In genomic region chr1:212586429-212587303, GRCh38 we compare ENCODE assay signal across 15 cellular contexts. TPM values are rescaled to one million over a fixed set of nuclear protein-coding genes. Genes with fewer than 3 reads are reported as not detected.
DNase-seq lines count a peak whose midpoint lies in the region; ATAC-seq, FAIRE-seq and TF ChIP-seq lines count a peak whose summit lies in the region.
"Had no signal": no experiment of that assay in that cellular context is flagged by ENCODE, and none has a peak within 500 bp of the region (broad histone marks: within the 10 kb centered on the region; RNA-seq: fewer than 3 reads in every experiment).

No MANE protein-coding gene starts in this region.

- H3K79me2 ChIP-seq in astrocyte (ENCODE audit: insufficient read depth, low read length) (no peaks in the 10 kb centered on the region), PC-9 (ENCODE audit: low read depth) (no peaks in the 10 kb centered on the region)

- TF ChIP-seq CTCF in astrocyte (IDR thresholded peaks at IDR 0.05; ENCODE audit: insufficient read depth, low read depth, low read length) (no peak), PC-9 (conservative IDR thresholded peaks at IDR 0.05) (no peak), mucosa of descending colon (IDR thresholded peaks at IDR 0.05) (no peak)

- H3K9me2 ChIP-seq in PC-9 (ENCODE audit: insufficient read depth), result no peaks in the 10 kb centered on the region

- H3K4me1 Mint-ChIP-seq in astrocyte (ENCODE audit: low read depth, unreplicated experiment), result peaks cover 19% of the 10 kb centered on the region

- DNase-seq in astrocyte (ENCODE audit: low read depth), result no peak
- DNase-seq in NCI-H2107 treated with DMSO at 0.1 percent for 48 hours (lab: John Stamatoyannopoulos, UW; ENCODE audit: unreplicated experiment), result no peak
- DNase-seq in PC-9, result no peak
- DNase-seq in mucosa of descending colon, result no peak
- no peak for DNase-seq in T-helper 2 cell
- DNase-seq: activated CD4-positive, alpha-beta memory T cell treated with anti-CD3 and anti-CD28 coated beads for 36 hours; Calu3; HCEC 1CT; NCI-H1436 treated with DMSO at 0.1 percent for 48 hours; nucleus accumbens had no signal

- CTCF ChIA-PET in PC-9 (lab: Charles Lee), result interaction anchor here (0.6 to 0.7 kb wide), 2 partner anchors 23 to 179 kb away, joined by 4 to 5 read pairs; no protein-coding TSS in a partner anchor

- H2AFZ ChIP-seq in astrocyte (ENCODE audit: low read depth, low read length) (no peak overlapping the region), PC-9 (no peak overlapping the region)

- H3K9me3 Mint-ChIP-seq in astrocyte (ENCODE audit: unreplicated experiment), result peaks cover 4% of the 10 kb centered on the region
- H3K9me3 Mint-ChIP-seq: activated CD4-positive, alpha-beta memory T cell treated with anti-CD3 and anti-CD28 coated beads for 36 hours had no signal

- H3K27me3 ChIP-seq in astrocyte (ENCODE audit: insufficient read depth, low read length) (peaks cover 4% of the 10 kb centered on the region), PC-9 (ENCODE audit: insufficient read depth, low read depth) (no peaks in the 10 kb centered on the region)
- H3K27me3 ChIP-seq: SJSA1 had no signal

- peak overlapping the region; percentile 28 for H3K9ac ChIP-seq in astrocyte (ENCODE audit: low read length)

- no peaks in the 10 kb centered on the region for H3K36me3 Mint-ChIP-seq in astrocyte (ENCODE audit: low read depth, unreplicated experiment)
- H3K36me3 Mint-ChIP-seq: activated CD4-positive, alpha-beta memory T cell treated with anti-CD3 and anti-CD28 coated beads for 36 hours had no signal

- H3F3A ChIP-seq in PC-9 (ENCODE audit: insufficient read depth, low read depth), result no peaks in the 10 kb centered on the region

- POLR2A ChIA-PET in PC-9 (lab: Charles Lee; ENCODE audit: unreplicated experiment), result no interaction called here

- H3K9me3 ChIP-seq in astrocyte (ENCODE audit: insufficient read depth, low read depth, low read length) (no peaks in the 10 kb centered on the region), PC-9 (ENCODE audit: insufficient read depth, low read depth) (no peaks in the 10 kb centered on the region), mucosa of descending colon (no peaks in the 10 kb centered on the region)
- H3K9me3 ChIP-seq: ascending aorta, SJSA1 had no signal

- no peak for FAIRE-seq in astrocyte (lab: Jason Lieb, UNC)

- H3K4me2 ChIP-seq in astrocyte (ENCODE audit: low read length) (no peak overlapping the region), PC-9 (no peak overlapping the region)

- peak overlapping the region; percentile 10 for H3K27ac ChIP-seq in astrocyte (ENCODE audit: low read depth, low read length)
- no peak overlapping the region for H3K27ac ChIP-seq in PC-9
- H3K27ac ChIP-seq: ascending aorta, SJSA1 had no signal

- no peak overlapping the region for H3K4me3 ChIP-seq in astrocyte (ENCODE audit: insufficient read depth, low read depth, low read length)
- no peak overlapping the region for H3K4me3 ChIP-seq in PC-9
- no peak overlapping the region for H3K4me3 ChIP-seq in mucosa of descending colon
- H3K4me3 ChIP-seq: ascending aorta, SJSA1 had no signal

- H3K36me3 ChIP-seq in astrocyte (ENCODE audit: insufficient read depth, low read length) (no peaks in the 10 kb centered on the region), PC-9 (ENCODE audit: low read depth) (no peaks in the 10 kb centered on the region), mucosa of descending colon (ENCODE audit: low read depth) (no peaks in the 10 kb centered on the region)
- H3K36me3 ChIP-seq: ascending aorta, SJSA1 had no signal

- H3K4me1 ChIP-seq in astrocyte (ENCODE audit: insufficient read depth, low read length), result peaks cover 5% of the 10 kb centered on the region
- H3K4me1 ChIP-seq in PC-9 (replicated peaks; ENCODE audit: insufficient read depth), result no peaks in the 10 kb centered on the region
- no peaks in the 10 kb centered on the region for H3K4me1 ChIP-seq in mucosa of descending colon (ENCODE audit: low read depth)
- H3K4me1 ChIP-seq: ascending aorta, SJSA1 had no signal

- BruUV-seq in PC-9 (replicated peaks; lab: Mats Ljungman, UMichigan), result no TSS peak

- H4K20me1 ChIP-seq in astrocyte (ENCODE audit: insufficient read depth, low read length) (no peaks in the 10 kb centered on the region), PC-9 (ENCODE audit: insufficient read depth) (no peaks in the 10 kb centered on the region)

- peak; percentile 98 for ATAC-seq in GM18511 (IDR thresholded peaks at IDR 0.05; ENCODE audit: unreplicated experiment)
- ATAC-seq in GM21423 (IDR thresholded peaks at IDR 0.05; ENCODE audit: unreplicated experiment), result peak; percentile 93
- ATAC-seq in HG03064 (IDR thresholded peaks at IDR 0.05; ENCODE audit: low read depth, unreplicated experiment), result peak; percentile 91
- ATAC-seq in mucosa of descending colon, result no peak

- no peak overlapping the region for H3K4me3 Mint-ChIP-seq in astrocyte (ENCODE audit: unreplicated experiment)
- H3K4me3 Mint-ChIP-seq: activated CD4-positive, alpha-beta memory T cell treated with anti-CD3 and anti-CD28 coated beads for 36 hours had no signal

- H3K27me3 Mint-ChIP-seq in astrocyte (ENCODE audit: low read depth, unreplicated experiment), result no peaks in the 10 kb centered on the region

- intact Hi-C loops in PC-9 (cut with micrococcal nuclease; ENCODE audit: unreplicated experiment) (no loop called here), mucosa of descending colon (cut with DNase I, micrococcal nuclease) (no loop called here)

- H3K27ac Mint-ChIP-seq in astrocyte (ENCODE audit: unreplicated experiment), result peak overlapping the region; percentile 92
- H3K27ac Mint-ChIP-seq: activated CD4-positive, alpha-beta memory T cell treated with anti-CD3 and anti-CD28 coated beads for 36 hours had no signal

RNA-seq across cellular contexts. Expression of gene ATF3, which starts 21.9 kb away (rescaled TPM):
- 72.5 and 87.6 TPM in 2 replicates for total RNA-seq in astrocyte
- 10.2 and 10.8 TPM in 2 replicates for total RNA-seq in PC-9 (2021)
- 100 to 1,000 TPM in 1 of 3 donors, 10 to 100 TPM in 2; 20.2 to 121 (median 42.0) TPM for total RNA-seq in mucosa of descending colon
